17 cellular contexts compared by ENCODE assay signal in genomic region chr7:21753071-21753470, GRCh38.
"Had no signal": no experiment of that assay in that cellular context is flagged by ENCODE, and none has a peak within 500 bp of the region (broad histone marks: within the 10 kb centered on the region; RNA-seq: fewer than 3 reads in every experiment).

No MANE protein-coding gene starts in this region.

- H3K27me3 ChIP-seq: foreskin keratinocyte, hepatocyte, stomach, transverse colon had no signal

- H3K4me1 ChIP-seq: foreskin keratinocyte, transverse colon had no signal

- H2AFZ ChIP-seq: hepatocyte had no signal

- ATAC-seq: foreskin keratinocyte, left lobe of liver, mucosa of descending colon, natural killer cell, right cardiac atrium had no signal

- H3K27ac ChIP-seq: foreskin keratinocyte, hepatocyte, stomach, thoracic aorta, transverse colon had no signal

- H3K9me3 ChIP-seq: mucosa of descending colon, stomach, thoracic aorta, transverse colon had no signal

- H3K4me2 ChIP-seq: hepatocyte had no signal

- H3K79me2 ChIP-seq: hepatocyte had no signal

- FAIRE-seq: small intestine had no signal

- DNase-seq: effector memory CD4-positive, alpha-beta T cell; erythroblast; islet precursor cell; mammary epithelial cell; mucosa of descending colon; natural killer cell; right cardiac atrium; small intestine; stimulated activated CD4-positive, alpha-beta T cell treated with anti-CD3 and anti-CD28 coated beads, Interleukin-12 subunit alpha, Interleukin-12 subunit beta, amount 100 ng/mL, for 4 hours; stimulated activated naive CD4-positive, alpha-beta T cell; stomach; substantia nigra; transverse colon had no signal

- H3K4me3 ChIP-seq: hepatocyte, mucosa of descending colon, stomach, thoracic aorta, transverse colon had no signal

- H3K36me3 ChIP-seq: stomach, thoracic aorta, transverse colon had no signal
